In genomic region chr15:89472785-89473256, GRCh38 we compare ENCODE assay signal across 9 cellular contexts. TPM values are rescaled to one million over a fixed set of nuclear protein-coding genes. Genes with fewer than 3 reads are reported as not detected.
DNase-seq lines count a peak whose midpoint lies in the region; ATAC-seq, FAIRE-seq and TF ChIP-seq lines count a peak whose summit lies in the region.
"Had no signal": no experiment of that assay in that cellular context is flagged by ENCODE, and none has a peak within 500 bp of the region (broad histone marks: within the 10 kb centered on the region; RNA-seq: fewer than 3 reads in every experiment).

No MANE protein-coding gene starts in this region.

- no peak overlapping the region for H3K9ac ChIP-seq in GM12878 (ENCODE audit: control insufficient read depth, insufficient read depth, low read length)
- H3K9ac ChIP-seq: BLaER1 treated with 17β-estradiol and CSF1 and Interleukin-3, amounts not matched to agents 10 nM and 100 nM had no signal

- no peak overlapping the region for H3K4me2 ChIP-seq in OCI-LY7 (ENCODE audit: low read length)
- H3K4me2 ChIP-seq in GM12878 (ENCODE audit: control insufficient read depth, insufficient read depth), result no peak overlapping the region
- H3K4me2 ChIP-seq: BLaER1 treated with 17β-estradiol and CSF1 and Interleukin-3, amounts not matched to agents 10 nM and 100 nM had no signal

- TF ChIP-seq CTCF in OCI-LY7 (conservative IDR thresholded peaks at IDR 0.05; ENCODE audit: low read length) (peak; percentile 94), GM12878 (IDR thresholded peaks at IDR 0.05 in 2 of 3, conservative IDR thresholded peaks at IDR 0.05 in 1 of 3; ENCODE audit: control insufficient read depth in 2 of 3, extremely low read depth in 1 of 3, insufficient read depth in 1 of 3, low read depth in 3 of 3, low read length in 3 of 3) (peak; percentile 84 to 92 (median 91))

- no peak for TF ChIP-seq EP300 in GM12878 (IDR thresholded peaks at IDR 0.05; ENCODE audit: borderline replicate concordance in 1 of 2, control insufficient read depth in 1 of 2, low read depth in 2 of 2, low read length in 2 of 2)

- H3K4me3 ChIP-seq in OCI-LY7 (ENCODE audit: low read depth, low read length, poor library complexity, severe bottlenecking), result no peak overlapping the region
- H3K4me3 ChIP-seq in GM12878, result no peak overlapping the region
- H3K4me3 ChIP-seq: BLaER1 treated with 17β-estradiol and CSF1 and Interleukin-3, amounts not matched to agents 10 nM and 100 nM had no signal

- FAIRE-seq in GM12878 (lab: Jason Lieb, UNC), result peak; percentile 96

- H3K4me1 ChIP-seq in OCI-LY7 (ENCODE audit: insufficient read depth, low read length, poor library complexity, severe bottlenecking), result no peaks in the 10 kb centered on the region
- H3K4me1 ChIP-seq in GM12878 (ENCODE audit: control insufficient read depth, insufficient read depth, low read length), result no peaks in the 10 kb centered on the region

- peak; percentile 17 to 73 (median 57) for DNase-seq in NCI-H1417 (lab: John Stamatoyannopoulos, UW)
- no peak for DNase-seq in NCI-H1417 treated with DMSO at 0.1 percent for 48 hours (lab: John Stamatoyannopoulos, UW)
- DNase-seq in OCI-LY7 (ENCODE audit: low spot score), result peak; percentile 70
- no peak for DNase-seq in GM12878 (ENCODE audit: low read depth, low spot score)
- DNase-seq in kidney tubule cell (ENCODE audit: low spot score), result peak; percentile 64
- peak; percentile 21 for DNase-seq in stimulated activated CD8-positive, alpha-beta memory T cell treated with anti-CD3 and anti-CD28 coated beads, Interleukin-7, amount 100 ng/mL, for 48 hours (ENCODE audit: extremely low read depth in 1 of 2, low read depth in 1 of 2)

- H3K79me2 ChIP-seq in OCI-LY7 (ENCODE audit: insufficient read depth, low read depth, low read length) (no peaks in the 10 kb centered on the region), GM12878 (ENCODE audit: control insufficient read depth, insufficient read depth, low read length) (no peaks in the 10 kb centered on the region)

- in situ Hi-C loops in GM12878 (cut with MboI), result loop anchor here (5.0 kb wide), 1 partner anchor 121 kb away; no protein-coding TSS in a partner anchor

- peak; percentile 56 for ATAC-seq in HG02678 (IDR thresholded peaks at IDR 0.05; ENCODE audit: unreplicated experiment)
- ATAC-seq in GM12878, result peak; percentile 99
- ATAC-seq in GM18861 (IDR thresholded peaks at IDR 0.05; ENCODE audit: unreplicated experiment), result no peak

- TF ChIP-seq POLR2A in GM12878 (IDR thresholded peaks at IDR 0.05; ENCODE audit: low read depth, low read length), result no peak

- intact Hi-C loops in OCI-LY7 (cut with micrococcal nuclease; ENCODE audit: unreplicated experiment), result loop anchor here (1.0 to 5.0 kb wide), 4 partner anchors 31 to 115 kb away; no protein-coding TSS in a partner anchor
- intact Hi-C loops in GM12878 (cut with micrococcal nuclease; ENCODE audit: unreplicated experiment), result loop anchor here (1.0 to 5.0 kb wide), 4 partner anchors 30 to 266 kb away; no protein-coding TSS in a partner anchor

- RAD21 ChIA-PET in GM12878 (lab: Charles Lee; ENCODE audit: unreplicated experiment), result interaction anchor here (1.0 to 3.3 kb wide), 5 partner anchors 27 to 266 kb away, joined by 3 to 24 read pairs (median 6); no protein-coding TSS in a partner anchor

- POLR2A ChIA-PET in OCI-LY7 (lab: Charles Lee) (interaction anchor here (0.6 kb wide), 1 partner anchor 12 kb away, joined by 3 read pairs; no protein-coding TSS in a partner anchor), GM12878 (lab: Charles Lee) (no interaction called here)

- H3K9me3 ChIP-seq in OCI-LY7 (ENCODE audit: low read length) (no peaks in the 10 kb centered on the region), GM12878 (replicated peaks; ENCODE audit: control insufficient read depth, insufficient read depth, low read length) (no peaks in the 10 kb centered on the region)

- H4K20me1 ChIP-seq in OCI-LY7 (ENCODE audit: insufficient read depth, low read length) (no peaks in the 10 kb centered on the region), GM12878 (ENCODE audit: control insufficient read depth, insufficient read depth) (no peaks in the 10 kb centered on the region)

- SMC1A ChIA-PET in GM12878 (lab: Charles Lee; ENCODE audit: uncharacterized antibody, unreplicated experiment), result interaction anchor here (0.7 to 2.7 kb wide), 8 partner anchors 20 to 114 kb away, joined by 3 to 17 read pairs (median 4); no protein-coding TSS in a partner anchor

- H3K27ac ChIP-seq in OCI-LY7 (ENCODE audit: low read depth, low read length, poor library complexity, severe bottlenecking), result no peak overlapping the region
- H3K27ac ChIP-seq in GM12878 (ENCODE audit: control insufficient read depth, insufficient read depth), result no peak overlapping the region
- H3K27ac ChIP-seq: BLaER1 treated with 17β-estradiol and CSF1 and Interleukin-3, amounts not matched to agents 10 nM and 100 nM had no signal

- CTCF ChIA-PET in OCI-LY7 (lab: Charles Lee; ENCODE audit: unreplicated experiment), result interaction anchor here (0.6 to 1.6 kb wide), 3 partner anchors 30 to 108 kb away, joined by 3 to 5 read pairs (median 4); no protein-coding TSS in a partner anchor
- CTCF ChIA-PET in GM12878 (lab: Yijun Ruan, JAX), result interaction anchor here (0.7 to 5.4 kb wide), 14 partner anchors 12 to 434 kb away, joined by 3 to 87 read pairs (median 5); no protein-coding TSS in a partner anchor

- H3K36me3 ChIP-seq in OCI-LY7 (ENCODE audit: insufficient read depth, low read length) (no peaks in the 10 kb centered on the region), GM12878 (ENCODE audit: control insufficient read depth in 2 of 2, insufficient read depth in 2 of 2, low read length in 1 of 2) (no peaks in the 10 kb centered on the region)
- H3K36me3 ChIP-seq: BLaER1 treated with 17β-estradiol and CSF1 and Interleukin-3, amounts not matched to agents 10 nM and 100 nM had no signal

- no peaks in the 10 kb centered on the region for H3K9me2 ChIP-seq in OCI-LY7 (ENCODE audit: insufficient read depth, low read length)

- H2AFZ ChIP-seq in OCI-LY7 (ENCODE audit: low read length) (no peak overlapping the region), GM12878 (ENCODE audit: control insufficient read depth, low read depth, low read length) (no peak overlapping the region)

- 0% methylated on average over 7 of the region's 7 CpGs for WGBS in GM12878 (ENCODE audit: insufficient coverage, insufficient replicate concordance, low lambda C conversion rate, missing lambda C conversion rate)

- BruUV-seq in OCI-LY7 (replicated peaks; lab: Mats Ljungman, UMichigan) (no TSS peak), GM12878 (replicated peaks; lab: Mats Ljungman, UMichigan) (no TSS peak)

- peaks cover 0 to 6% of the 10 kb centered on the region in 2 experiments; a peak in 2 of 4 replicates for H3K27me3 ChIP-seq in GM12878 (replicated peaks in 1 of 2; ENCODE audit: control insufficient read depth in 2 of 2, insufficient read depth in 2 of 2, low read length in 1 of 2)
- H3K27me3 ChIP-seq: BLaER1 treated with 17β-estradiol and CSF1 and Interleukin-3, amounts not matched to agents 10 nM and 100 nM had no signal

- peak; percentile 91 for TF ChIP-seq RAD21 in GM12878 (IDR thresholded peaks at IDR 0.05; ENCODE audit: insufficient read depth, low read depth, low read length)

TF ChIP-seq in GM12878, 131 proteins besides CTCF, POLR2A, EP300 and RAD21 (continues in another document):
- TF ChIP-seq ZBTB33 (IDR thresholded peaks at IDR 0.05) (no peak), ATF3 (IDR thresholded peaks at IDR 0.05; ENCODE audit: borderline replicate concordance, extremely low read depth, low read depth, low read length) (no peak), BHLHE40 (IDR thresholded peaks at IDR 0.05; ENCODE audit: borderline replicate concordance in 1 of 2, low read depth in 2 of 2, low read length in 1 of 2) (peak; percentile 14 to 24; a peak in 1 of 4 replicates)

RNA-seq across cellular contexts. Expression of gene RHCG, which starts 23.6 kb away (rescaled TPM):
- not detected in 2 replicates for total RNA-seq in OCI-LY7 (2014; rRNA removed; shearing (Covaris generic))
- not detected in 2 replicates for total RNA-seq in OCI-LY7 (2022)
- not detected in 2 replicates for total RNA-seq in GM12878 (2013; cell fraction: nucleolus; rRNA removed)
- total RNA-seq in GM12878 (2014; rRNA removed), result 0.11 TPM in 1 of 2 replicates, not detected in the other
- total RNA-seq in GM12878 (2014; rRNA removed; fragmentation: Illumina TruSeq; extraction: Trizol), result not detected in 2 replicates
- not detected in 2 replicates for total RNA-seq in GM12878 (2021)
- polyA plus RNA-seq in GM12878 (2011; ENCODE audit: low read depth), result not detected
- 0.05 TPM in 1 of 2 replicates, not detected in the other for polyA plus RNA-seq in GM12878 (2011; rRNA removed)
- 0.03 and 0.05 TPM in 2 replicates for polyA plus RNA-seq in GM12878 (2011; cell fraction: cytosol; rRNA removed)
- polyA plus RNA-seq in GM12878 (2011; cell fraction: nucleus; rRNA removed), result 0.06 TPM in 1 of 2 replicates, not detected in the other
- not detected in 2 replicates for polyA plus RNA-seq in GM12878 (2012)
- not detected in 2 replicates for polyA plus RNA-seq in GM12878 (2014; fragmentation: Illumina TruSeq; extraction: Trizol)
- not detected for polyA plus RNA-seq in GM12878 (2014; fragmentation: Nextera tagmentation; extraction: Ambion mirVana)
- not detected in 2 replicates for polyA plus RNA-seq in GM12878 (2014; rRNA removed)
- not detected for polyA plus RNA-seq in GM12878 (2016; fragmentation: Nextera tagmentation; extraction: Ambion mirVana)
- not detected in 2 replicates for polyA minus RNA-seq in GM12878 (2011; rRNA and poly(A)+ RNA removed)
- not detected in 2 replicates for polyA minus RNA-seq in GM12878 (2011; cell fraction: cytosol; rRNA and poly(A)+ RNA removed)
- not detected in 2 replicates for polyA minus RNA-seq in GM12878 (2011; cell fraction: nucleus; rRNA and poly(A)+ RNA removed)

Comparison
In these comparisons a context has a peak if more than half of its experiments do, and no peak if none do; other contexts are left out.
1. DNase-seq: peak in NCI-H1417 (3 of 3), OCI-LY7 (single experiment), kidney tubule cell (single experiment) and stimulated activated CD8-positive, alpha-beta memory T cell treated with anti-CD3 and anti-CD28 coated beads, Interleukin-7, amount 100 ng/mL, for 48 hours (2 of 2); none in NCI-H1417 treated with DMSO at 0.1 percent for 48 hours (single experiment) and GM12878 (single experiment).